In genomic region chr3:136195258-136196063, GRCh38 we compare ENCODE assay signal across 8 cellular contexts. TPM values are rescaled to one million over a fixed set of nuclear protein-coding genes. Genes with fewer than 3 reads are reported as not detected.
DNase-seq lines count a peak whose midpoint lies in the region; ATAC-seq, FAIRE-seq and TF ChIP-seq lines count a peak whose summit lies in the region.

No MANE protein-coding gene starts in this region.

- peaks cover 42% of the 10 kb centered on the region for H3K79me2 ChIP-seq in parathyroid adenoma

- H3K4me2 ChIP-seq in parathyroid adenoma (ENCODE audit: low read length), result peak overlapping the region; percentile 81

- peak overlapping the region; percentile 96 for H3K4me3 ChIP-seq in cardiac muscle cell
- H3K4me3 ChIP-seq in parathyroid adenoma (ENCODE audit: low read depth, low read length), result peak overlapping the region; percentile 80

- H3K4me1 Mint-ChIP-seq in activated naive CD8-positive, alpha-beta T cell treated with anti-CD3 and anti-CD28 coated beads, Interleukin-2, amount 10 ng/mL, durations not matched to agents 7 days and 5 days, result peaks cover 29% of the 10 kb centered on the region
- peaks cover 29% of the 10 kb centered on the region for H3K4me1 Mint-ChIP-seq in type B pancreatic cell (ENCODE audit: unreplicated experiment)

- H3K27ac ChIP-seq in cardiac muscle cell (peak overlapping the region; percentile 99), parathyroid adenoma (peak overlapping the region; percentile 93)

- H3K36me3 ChIP-seq in cardiac muscle cell (no peaks in the 10 kb centered on the region), parathyroid adenoma (ENCODE audit: control insufficient read depth, insufficient read depth, low read length) (no peaks in the 10 kb centered on the region)

- H3K27me3 Mint-ChIP-seq in activated naive CD8-positive, alpha-beta T cell treated with anti-CD3 and anti-CD28 coated beads, Interleukin-2, amount 10 ng/mL, durations not matched to agents 7 days and 5 days, result no peaks in the 10 kb centered on the region
- peaks cover 5% of the 10 kb centered on the region for H3K27me3 Mint-ChIP-seq in type B pancreatic cell

- H2AFZ ChIP-seq in parathyroid adenoma, result peak overlapping the region; percentile 99

- TF ChIP-seq CTCF in cardiac muscle cell (IDR thresholded peaks at IDR 0.05; ENCODE audit: low read depth, low read length), result no peak
- no peak for TF ChIP-seq CTCF in parathyroid adenoma (IDR thresholded peaks at IDR 0.05)
- no peak for TF ChIP-seq CTCF in type B pancreatic cell (conservative IDR thresholded peaks at IDR 0.05)

- no peaks in the 10 kb centered on the region for H3K9me3 ChIP-seq in cardiac muscle cell (ENCODE audit: low read depth)
- H3K9me3 ChIP-seq in parathyroid adenoma (ENCODE audit: control insufficient read depth, low read length), result no peaks in the 10 kb centered on the region

- ATAC-seq in GM19467 (IDR thresholded peaks at IDR 0.05; ENCODE audit: unreplicated experiment), result peak; percentile 37
- peak; percentile 51 for ATAC-seq in activated naive CD8-positive, alpha-beta T cell treated with anti-CD3 and anti-CD28 coated beads, Interleukin-2, amount 10 ng/mL, durations not matched to agents 7 days and 5 days (ENCODE audit: low read depth)

- peaks cover 31% of the 10 kb centered on the region for H3K36me3 Mint-ChIP-seq in activated naive CD8-positive, alpha-beta T cell treated with anti-CD3 and anti-CD28 coated beads, Interleukin-2, amount 10 ng/mL, durations not matched to agents 7 days and 5 days
- H3K36me3 Mint-ChIP-seq in type B pancreatic cell, result peaks cover 11% of the 10 kb centered on the region

- H3K9ac ChIP-seq in parathyroid adenoma, result peak overlapping the region; percentile 81

- DNase-seq in DMS79 (lab: John Stamatoyannopoulos, UW), result peak; percentile 62
- peak; percentile 55 for DNase-seq in HT-29 (ENCODE audit: low spot score)
- DNase-seq in RCC 7860 (ENCODE audit: low spot score), result peak; percentile 48
- no peak for DNase-seq in activated naive CD8-positive, alpha-beta T cell treated with anti-CD3 and anti-CD28 coated beads, Interleukin-2, amount 10 ng/mL, durations not matched to agents 7 days and 5 days
- DNase-seq in cardiac muscle cell (ENCODE audit: low read depth in 1 of 2, low spot score in 1 of 2), result peak; percentile 83 to 84
- DNase-seq in type B pancreatic cell (ENCODE audit: extremely low spot score, unreplicated experiment), result peak; percentile 86

- H3K4me3 Mint-ChIP-seq in activated naive CD8-positive, alpha-beta T cell treated with anti-CD3 and anti-CD28 coated beads, Interleukin-2, amount 10 ng/mL, durations not matched to agents 7 days and 5 days, result peak overlapping the region; percentile 97
- peak overlapping the region; percentile 95 for H3K4me3 Mint-ChIP-seq in type B pancreatic cell

- H3K27me3 ChIP-seq in cardiac muscle cell (no peaks in the 10 kb centered on the region), parathyroid adenoma (ENCODE audit: control insufficient read depth, insufficient read depth, low read length) (no peaks in the 10 kb centered on the region)

- POLR2A ChIA-PET in activated naive CD8-positive, alpha-beta T cell treated with anti-CD3 and anti-CD28 coated beads, Interleukin-2, amount 10 ng/mL, durations not matched to agents 7 days and 5 days (lab: Charles Lee), result interaction anchor here (0.6 to 5.8 kb wide), 16 partner anchors 8 to 666 kb away, joined by 3 to 76 read pairs (median 4); partner anchors contain the start of genes NCK1, PCCB and STAG1

- H3K27ac Mint-ChIP-seq in activated naive CD8-positive, alpha-beta T cell treated with anti-CD3 and anti-CD28 coated beads, Interleukin-2, amount 10 ng/mL, durations not matched to agents 7 days and 5 days, result peak overlapping the region; percentile 96
- H3K27ac Mint-ChIP-seq in type B pancreatic cell, result peak overlapping the region; percentile 98

- no peak for FAIRE-seq in RCC 7860 (lab: Jason Lieb, UNC)

- H3K9me3 Mint-ChIP-seq in activated naive CD8-positive, alpha-beta T cell treated with anti-CD3 and anti-CD28 coated beads, Interleukin-2, amount 10 ng/mL, durations not matched to agents 7 days and 5 days, result no peaks in the 10 kb centered on the region
- peaks cover 5% of the 10 kb centered on the region for H3K9me3 Mint-ChIP-seq in type B pancreatic cell

- H3K4me1 ChIP-seq in cardiac muscle cell (ENCODE audit: low read depth) (peaks cover 20% of the 10 kb centered on the region), parathyroid adenoma (peaks cover 22% of the 10 kb centered on the region)

RNA-seq across cellular contexts. Expression of gene MSL2, which starts 0.7 kb away (rescaled TPM):
- 7.7 and 8.2 TPM in 2 replicates for total RNA-seq in HT-29 (2014; rRNA removed; shearing (Covaris generic))
- 10 to 100 TPM; 71.4 to 71.5 TPM for total RNA-seq in activated naive CD8-positive, alpha-beta T cell treated with anti-CD3 and anti-CD28 coated beads, Interleukin-2, amount 10 ng/mL, durations not matched to agents 7 days and 5 days
- total RNA-seq in cardiac muscle cell, result 8.8 and 16.4 TPM in 2 replicates
- 5.3 and 6.3 TPM in 2 replicates for polyA plus RNA-seq in cardiac muscle cell
- 33.7 and 38.4 TPM in 2 replicates for total RNA-seq in type B pancreatic cell (ENCODE audit: low replicate concordance)

RNA-seq across cellular contexts. Expression of gene PCCB, which starts 54.7 kb away (rescaled TPM):
- 45.3 and 51.3 TPM in 2 replicates for total RNA-seq in HT-29 (2014; rRNA removed; shearing (Covaris generic))
- total RNA-seq in activated naive CD8-positive, alpha-beta T cell treated with anti-CD3 and anti-CD28 coated beads, Interleukin-2, amount 10 ng/mL, durations not matched to agents 7 days and 5 days, result 10 to 100 TPM; 23.9 to 25.2 TPM
- total RNA-seq in cardiac muscle cell (65.8 and 74.0 TPM in 2 replicates), type B pancreatic cell (ENCODE audit: low replicate concordance) (27.2 and 41.0 TPM in 2 replicates)
- polyA plus RNA-seq in cardiac muscle cell, result 57.8 and 77.1 TPM in 2 replicates
